ENCODE assay signal across 1 cellular context in the genomic region with DNA sequence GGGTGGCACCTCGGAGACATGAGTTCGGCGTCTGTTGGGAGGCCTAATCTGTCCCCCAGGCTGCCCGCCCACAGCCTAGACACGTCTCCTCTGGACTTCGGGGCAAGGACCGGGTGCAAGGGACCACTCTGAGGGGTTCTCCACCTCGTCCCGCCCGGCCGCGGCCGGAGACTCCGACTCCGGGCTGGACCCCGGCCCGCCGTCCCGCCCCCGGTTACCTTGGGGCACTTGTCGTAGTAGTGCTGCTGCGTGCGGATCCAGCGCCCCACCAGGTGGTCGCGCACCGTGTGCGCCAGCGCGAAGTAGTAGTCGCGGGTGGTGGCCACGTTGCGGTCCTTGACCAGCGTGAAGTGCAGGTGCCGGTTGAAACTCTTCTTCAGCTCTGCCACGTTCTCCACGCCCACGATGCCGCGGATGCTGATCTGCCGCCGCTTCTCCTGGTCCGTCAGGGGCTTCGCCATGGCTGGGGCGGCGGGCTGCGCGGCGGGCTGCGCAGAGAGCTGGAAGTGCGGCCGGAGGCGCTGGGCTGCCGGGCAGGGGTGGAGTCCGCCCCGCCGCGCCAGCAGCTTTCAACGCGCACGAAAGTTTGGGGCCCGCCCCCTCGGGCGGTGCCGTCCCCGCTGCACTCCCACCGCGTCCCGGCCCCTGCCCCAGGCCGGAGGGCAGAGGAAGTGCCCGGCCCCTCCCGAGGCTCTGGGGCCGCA.
TF ChIP-seq lines count a peak whose summit lies in the region.

A gene (minus strand): TSS at position 541 of the 704 bp plus-strand sequence. CDS start 80 bp downstream, at position 461.

TF ChIP-seq in A549, 52 proteins besides CTCF, POLR2A, EP300 and RAD21 (continued from another document):
- TF ChIP-seq, protein P1, sequence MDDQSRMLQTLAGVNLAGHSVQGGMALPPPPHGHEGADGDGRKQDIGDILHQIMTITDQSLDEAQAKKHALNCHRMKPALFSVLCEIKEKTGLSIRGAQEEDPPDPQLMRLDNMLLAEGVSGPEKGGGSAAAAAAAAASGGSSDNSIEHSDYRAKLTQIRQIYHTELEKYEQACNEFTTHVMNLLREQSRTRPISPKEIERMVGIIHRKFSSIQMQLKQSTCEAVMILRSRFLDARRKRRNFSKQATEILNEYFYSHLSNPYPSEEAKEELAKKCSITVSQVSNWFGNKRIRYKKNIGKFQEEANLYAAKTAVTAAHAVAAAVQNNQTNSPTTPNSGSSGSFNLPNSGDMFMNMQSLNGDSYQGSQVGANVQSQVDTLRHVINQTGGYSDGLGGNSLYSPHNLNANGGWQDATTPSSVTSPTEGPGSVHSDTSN (IDR thresholded peaks at IDR 0.05): 0 out of 2 replicates have a peak, but pooled peaks have one; percentile 11
